Comparison of ENCODE assay signal across 8 cellular contexts in genomic region chr16:88781140-88782077, GRCh38. TPM values are rescaled to one million over a fixed set of nuclear protein-coding genes. Genes with fewer than 3 reads are reported as not detected.
DNase-seq lines count a peak whose midpoint lies in the region; ATAC-seq and TF ChIP-seq lines count a peak whose summit lies in the region.

No MANE protein-coding gene starts in this region.

- in situ Hi-C loops in IMR-90 (cut with MboI; ENCODE audit: low sequenced_read_pairs) (loop anchor here (5.0 kb wide), 1 partner anchor 34 kb away; no protein-coding TSS in a partner anchor), G401 (cut with HindIII; ENCODE audit: low sequenced_read_pairs) (no loop called here)

- peaks cover 11% of the 10 kb centered on the region for H3K9me1 ChIP-seq in IMR-90 (ENCODE audit: insufficient read depth, low read length)

- peaks cover 49% of the 10 kb centered on the region for H3K36me3 Mint-ChIP-seq in Calu3 (ENCODE audit: insufficient read depth, unreplicated experiment)

- CTCF ChIA-PET in Calu3 (lab: Charles Lee) (interaction anchor here (1.1 to 4.7 kb wide), 5 partner anchors 10 to 45 kb away, joined by 3 to 39 read pairs (median 5); no protein-coding TSS in a partner anchor), IMR-90 (lab: Yijun Ruan, JAX) (interaction anchor here (1.0 to 1.6 kb wide), 4 partner anchors 8 to 76 kb away, joined by 3 to 5 read pairs (median 4); no protein-coding TSS in a partner anchor)

- H3K4me1 Mint-ChIP-seq in Calu3 (ENCODE audit: low read depth, unreplicated experiment) = peaks cover 44% of the 10 kb centered on the region
- peaks cover 73% of the 10 kb centered on the region for H3K4me1 Mint-ChIP-seq in stimulated activated naive CD8-positive, alpha-beta T cell treated with anti-CD3 and anti-CD28 coated beads, Interleukin-15, amount 100 ng/mL, for 72 hours

- DNase-seq in Calu3 (no peak), IMR-90 (no peak), activated T-cell treated with anti-CD3 and anti-CD28 coated beads for 1 hour (ENCODE audit: low read depth) (peak; percentile 57), left ventricle myocardium superior (peak; percentile 60), BE2C (no peak), G401 (ENCODE audit: low spot score) (no peak)
- peak in 1 of 2 donors; percentile 64 for DNase-seq in stimulated activated naive CD8-positive, alpha-beta T cell treated with anti-CD3 and anti-CD28 coated beads, Interleukin-15, amount 100 ng/mL, for 72 hours

- no peaks in the 10 kb centered on the region for H3K9me3 Mint-ChIP-seq in Calu3 (ENCODE audit: low read depth, unreplicated experiment)
- no peaks in the 10 kb centered on the region for H3K9me3 Mint-ChIP-seq in stimulated activated naive CD8-positive, alpha-beta T cell treated with anti-CD3 and anti-CD28 coated beads, Interleukin-15, amount 100 ng/mL, for 72 hours

- H4K20me1 ChIP-seq in IMR-90 (ENCODE audit: insufficient read depth, low read length) = peaks cover 81% of the 10 kb centered on the region

- POLR2A ChIA-PET in IMR-90 (lab: Charles Lee; ENCODE audit: unreplicated experiment) = interaction anchor here (0.7 kb wide), 1 partner anchor 8 kb away, joined by 3 read pairs; no protein-coding TSS in a partner anchor

- intact Hi-C loops in Calu3 (cut with micrococcal nuclease; ENCODE audit: unreplicated experiment) = no loop called here
- intact Hi-C loops in IMR-90 (cut with micrococcal nuclease) = no loop called here
- intact Hi-C loops in left ventricle myocardium superior (cut with micrococcal nuclease) = no loop called here

- peak overlapping the region; percentile 75 for H3K4me3 Mint-ChIP-seq in Calu3 (ENCODE audit: low read depth, unreplicated experiment)
- peak overlapping the region; percentile 66 to 67 for H3K4me3 Mint-ChIP-seq in stimulated activated naive CD8-positive, alpha-beta T cell treated with anti-CD3 and anti-CD28 coated beads, Interleukin-15, amount 100 ng/mL, for 72 hours

- no TSS peak for BruUV-seq in Calu3 (replicated peaks; lab: Mats Ljungman, UMichigan)
- BruUV-seq in IMR-90 (replicated peaks; lab: Mats Ljungman, UMichigan) = no TSS peak

- peak overlapping the region; percentile 35 for H2BK5ac ChIP-seq in IMR-90 (ENCODE audit: low read depth, low read length, poor library complexity, severe bottlenecking)

- peak overlapping the region; percentile 31 for H3K23ac ChIP-seq in IMR-90 (ENCODE audit: low read depth, low read length)

- peak overlapping the region; percentile 24 for H3K4ac ChIP-seq in IMR-90 (ENCODE audit: low read depth, low read length)

- H3K18ac ChIP-seq in IMR-90 (ENCODE audit: low read depth, low read length) = no peak overlapping the region

- H2BK120ac ChIP-seq in IMR-90 (ENCODE audit: low read depth, low read length) = peak overlapping the region; percentile 10; the same call in 1 of the 2 replicates

- H3K9ac ChIP-seq in IMR-90 (ENCODE audit: low read depth, low read length) = no peak overlapping the region; the same call in 1 of the 2 replicates

- peak overlapping the region; percentile 94 for H2AK5ac ChIP-seq in IMR-90 (ENCODE audit: low read depth, low read length)

- peak overlapping the region; percentile 30; the same call in 1 of the 2 replicates for H3K4me2 ChIP-seq in IMR-90 (ENCODE audit: low read depth, low read length)

- no peak overlapping the region; the same call in 1 of the 2 replicates for H4K91ac ChIP-seq in IMR-90 (ENCODE audit: insufficient read depth, low read depth, low read length)

- H3K9me3 ChIP-seq in IMR-90 (ENCODE audit: control insufficient read depth, insufficient read depth, low read length) (no peaks in the 10 kb centered on the region), BE2C (no peaks in the 10 kb centered on the region)

- H3K14ac ChIP-seq in IMR-90 (replicated peaks; ENCODE audit: low read depth, low read length) = peak overlapping the region; percentile 37; the same call in 1 of the 2 replicates

- H3K56ac ChIP-seq in IMR-90 (ENCODE audit: extremely low read depth, insufficient read depth, low read length) = no peak overlapping the region

- TF ChIP-seq RAD21 in IMR-90 (IDR thresholded peaks at IDR 0.05; ENCODE audit: low read length) = no peak

- peak overlapping the region; percentile 48 for H2AFZ ChIP-seq in IMR-90 (replicated peaks; ENCODE audit: low read length, poor library complexity)

- peak overlapping the region; percentile 41; the same call in 1 of the 3 replicates for H2BK15ac ChIP-seq in IMR-90 (ENCODE audit: low read depth, low read length)

- no peaks in the 10 kb centered on the region for H3K27me3 Mint-ChIP-seq in Calu3 (ENCODE audit: unreplicated experiment)
- H3K27me3 Mint-ChIP-seq in stimulated activated naive CD8-positive, alpha-beta T cell treated with anti-CD3 and anti-CD28 coated beads, Interleukin-15, amount 100 ng/mL, for 72 hours = no peaks in the 10 kb centered on the region

- H3K27ac Mint-ChIP-seq in Calu3 (ENCODE audit: unreplicated experiment) = peak overlapping the region; percentile 35
- H3K27ac Mint-ChIP-seq in stimulated activated naive CD8-positive, alpha-beta T cell treated with anti-CD3 and anti-CD28 coated beads, Interleukin-15, amount 100 ng/mL, for 72 hours = peak overlapping the region in 1 of 2 donors; percentile 84

- peaks cover 0 to 54% of the 10 kb centered on the region in 2 experiments; a peak in 2 of 4 replicates for H3K79me1 ChIP-seq in IMR-90 (ENCODE audit: low read depth in 1 of 2, low read length in 2 of 2)

- TF ChIP-seq POLR2A in IMR-90 (IDR thresholded peaks at IDR 0.05; ENCODE audit: low read depth, low read length) = no peak

- ATAC-seq in IMR-90 (ENCODE audit: low read depth) (no peak), left ventricle myocardium superior (peak; percentile 9), HG02610 (IDR thresholded peaks at IDR 0.05; ENCODE audit: unreplicated experiment) (no peak)
- peak; percentile 67 for ATAC-seq in stimulated activated naive CD8-positive, alpha-beta T cell treated with anti-CD3 and anti-CD28 coated beads, Interleukin-15, amount 100 ng/mL, for 72 hours

- dilution Hi-C loops in IMR-90 (cut with HindIII; ENCODE audit: low sequenced_read_pairs, unreplicated experiment) = no loop called here

- H2BK20ac ChIP-seq in IMR-90 (ENCODE audit: low read depth, low read length) = peak overlapping the region; percentile 73

- H3K4me1 ChIP-seq in IMR-90 (ENCODE audit: control insufficient read depth, insufficient read depth, low read length) = peaks cover 49% of the 10 kb centered on the region
- peaks cover 2% of the 10 kb centered on the region; the same call in 1 of the 2 replicates for H3K4me1 ChIP-seq in BE2C

- WGBS in IMR-90 (ENCODE audit: extremely low coverage in 2 of 2, insufficient read length in 1 of 2), 2 experiments = 81% methylated on average over 11 of the region's 28 CpGs; no CpG with 5 or more reads in 1 of the 2 experiments

- H2AK9ac ChIP-seq in IMR-90 (replicated peaks; ENCODE audit: low read depth, low read length, poor library complexity) = peak overlapping the region; percentile 48

- H4K8ac ChIP-seq in IMR-90 (ENCODE audit: low read depth in 2 of 2, low read length in 2 of 2) = no peak overlapping the region; a peak in 1 of 4 replicates

- H3K27me3 ChIP-seq in IMR-90 (ENCODE audit: control insufficient read depth, insufficient read depth, low read length) = no peaks in the 10 kb centered on the region
- H3K27me3 ChIP-seq in BE2C = peaks cover 26% of the 10 kb centered on the region

- no peak for TF ChIP-seq CTCF in Calu3 (IDR thresholded peaks at IDR 0.05; ENCODE audit: unreplicated experiment)
- TF ChIP-seq CTCF in IMR-90 (conservative IDR thresholded peaks at IDR 0.05; ENCODE audit: low read depth, low read length) = no peak
- TF ChIP-seq CTCF in BE2C (IDR thresholded peaks at IDR 0.05; ENCODE audit: low read depth, low read length) = no peak

- peak overlapping the region; percentile 32 for H3K27ac ChIP-seq in IMR-90 (ENCODE audit: insufficient read depth, low read length)

- peaks cover 3% of the 10 kb centered on the region; the same call in 1 of the 2 replicates for H3K36me3 ChIP-seq in IMR-90 (ENCODE audit: control insufficient read depth, insufficient read depth, low read length)
- H3K36me3 ChIP-seq in BE2C = no peaks in the 10 kb centered on the region

- H3K4me3 ChIP-seq in IMR-90 (ENCODE audit: insufficient read depth, low read depth, low read length) = no peak overlapping the region
- H3K4me3 ChIP-seq in BE2C (ENCODE audit: low read depth, low read length) = no peak overlapping the region

- H4K5ac ChIP-seq in IMR-90 (ENCODE audit: low read depth, low read length) = no peak overlapping the region; the same call in 1 of the 2 replicates

TF ChIP-seq in IMR-90, 13 proteins besides CTCF, POLR2A, EP300 and RAD21:
- TF ChIP-seq MAFK (IDR thresholded peaks at IDR 0.05; ENCODE audit: low read depth, low read length) (0 out of 2 replicates have a peak, but pooled peaks have one; percentile 33), MAZ (IDR thresholded peaks at IDR 0.05; ENCODE audit: borderline replicate concordance, low read depth, low read length) (no peak), MXI1 (IDR thresholded peaks at IDR 0.05; ENCODE audit: borderline replicate concordance, low read depth, low read length) (0 out of 2 replicates have a peak, but pooled peaks have one; percentile 16)

RNA-seq across cellular contexts. Expression of gene PIEZO1, which starts 3.6 kb away (rescaled TPM):
- total RNA-seq in Calu3 (2022) (177 and 199 TPM in 2 replicates), IMR-90 (2012; rRNA removed) (36.2 and 48.6 TPM in 2 replicates), left ventricle myocardium superior (19.1 TPM)
- polyA plus RNA-seq in IMR-90 (2012; rRNA removed) = 372 and 392 TPM in 2 replicates
- 218 and 326 TPM in 2 replicates for polyA plus RNA-seq in IMR-90 (2012; cell fraction: cytosol; rRNA removed)
- polyA plus RNA-seq in IMR-90 (2012; cell fraction: nucleus; rRNA removed; ENCODE audit: low replicate concordance) = 957 and 2,926 TPM in 2 replicates
- polyA plus RNA-seq in BE2C (2012; ENCODE audit: insufficient read depth, insufficient read length, low read depth) = 21.7 TPM
- 69.8 and 75.6 TPM in 2 replicates for total RNA-seq in G401 (2014; rRNA removed; shearing (Covaris generic))

RNA-seq across cellular contexts. Expression of gene CDT1, which starts 22.2 kb away (rescaled TPM):
- total RNA-seq in Calu3 (2022) (74.8 and 82.5 TPM in 2 replicates), IMR-90 (2012; rRNA removed) (3.2 and 4.7 TPM in 2 replicates), left ventricle myocardium superior (0.97 TPM)
- polyA plus RNA-seq in IMR-90 (2012; rRNA removed) = 11.8 and 13.2 TPM in 2 replicates
- 6.8 and 10.7 TPM in 2 replicates for polyA plus RNA-seq in IMR-90 (2012; cell fraction: cytosol; rRNA removed)
- 4.7 and 22.2 TPM in 2 replicates for polyA plus RNA-seq in IMR-90 (2012; cell fraction: nucleus; rRNA removed; ENCODE audit: low replicate concordance)
- polyA plus RNA-seq in BE2C (2012; ENCODE audit: insufficient read depth, insufficient read length, low read depth) = 27.8 TPM
- total RNA-seq in G401 (2014; rRNA removed; shearing (Covaris generic)) = 32.8 and 36.6 TPM in 2 replicates

RNA-seq across cellular contexts. Expression of gene APRT, which starts 30.3 kb away (rescaled TPM):
- total RNA-seq in Calu3 (2022) = 203 and 207 TPM in 2 replicates
- 40.5 and 41.7 TPM in 2 replicates for total RNA-seq in IMR-90 (2012; rRNA removed)
- 157 and 209 TPM in 2 replicates for polyA plus RNA-seq in IMR-90 (2012; rRNA removed)
- polyA plus RNA-seq in IMR-90 (2012; cell fraction: cytosol; rRNA removed) = 109 and 184 TPM in 2 replicates
- 87.9 and 240 TPM in 2 replicates for polyA plus RNA-seq in IMR-90 (2012; cell fraction: nucleus; rRNA removed; ENCODE audit: low replicate concordance)
- 40.9 TPM for total RNA-seq in left ventricle myocardium superior
- 391 TPM for polyA plus RNA-seq in BE2C (2012; ENCODE audit: insufficient read depth, insufficient read length, low read depth)
- total RNA-seq in G401 (2014; rRNA removed; shearing (Covaris generic)) = 266 and 349 TPM in 2 replicates

Comparison
In these comparisons a context has a peak if more than half of its experiments do, and no peak if none do; other contexts are left out.
1. DNase-seq: peak in activated T-cell treated with anti-CD3 and anti-CD28 coated beads for 1 hour (single experiment) and left ventricle myocardium superior (single experiment); none in Calu3 (single experiment), IMR-90 (single experiment), BE2C (single experiment) and G401 (single experiment).
2. ATAC-seq: peak in left ventricle myocardium superior (single experiment) and stimulated activated naive CD8-positive, alpha-beta T cell treated with anti-CD3 and anti-CD28 coated beads, Interleukin-15, amount 100 ng/mL, for 72 hours (single experiment); none in IMR-90 (single experiment) and HG02610 (single experiment).